ENCODE assay signal across 9 cellular contexts in the genomic region with DNA sequence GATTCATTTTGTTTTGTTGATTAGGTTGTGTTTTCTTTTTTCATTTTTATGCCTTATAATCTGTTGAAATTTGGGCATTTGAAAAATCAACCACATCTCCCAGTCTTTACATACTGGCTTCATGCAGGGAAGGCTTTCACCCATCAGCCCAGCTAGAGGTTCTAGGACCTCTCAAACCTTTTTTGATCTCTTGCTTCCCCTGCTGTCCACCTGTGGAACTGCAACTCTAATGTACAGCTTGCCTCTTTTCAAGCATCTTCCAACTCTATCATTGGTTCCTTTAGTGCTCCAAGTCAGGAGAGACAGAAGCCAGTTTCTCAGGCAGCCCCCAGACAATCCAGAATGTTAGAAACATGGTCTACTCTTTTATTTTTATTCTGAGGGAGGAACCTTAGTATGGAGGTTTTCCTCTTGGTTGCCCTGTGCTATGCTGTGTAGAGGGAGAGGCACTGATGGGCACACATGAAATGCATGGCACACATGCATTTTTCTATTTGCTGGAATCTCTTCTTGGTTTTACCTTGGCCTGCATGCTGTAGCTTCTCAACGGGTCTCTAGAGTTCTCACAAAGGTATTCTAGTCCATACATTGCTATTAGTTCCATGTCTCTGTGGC.
DNase-seq lines count a peak whose midpoint lies in the region; ATAC-seq, FAIRE-seq and TF ChIP-seq lines count a peak whose summit lies in the region.
"Had no signal": no experiment of that assay in that cellular context is flagged by ENCODE, and none has a peak within 500 bp of the region (broad histone marks: within the 10 kb centered on the region; RNA-seq: fewer than 3 reads in every experiment).

No MANE protein-coding gene starts in this region.

- H3K4me3 ChIP-seq in dorsolateral prefrontal cortex (no peak overlapping the region), pancreas (no peak overlapping the region)

- H3K27ac ChIP-seq in dorsolateral prefrontal cortex (no peak overlapping the region), pancreas (no peak overlapping the region)

- no peaks in the 10 kb centered on the region for H3K36me3 ChIP-seq in pancreas

- no peaks in the 10 kb centered on the region for H3K4me1 ChIP-seq in pancreas

- FAIRE-seq in pancreas (lab: Jason Lieb, UNC): no peak
- FAIRE-seq: endometrium had no signal

- peak in 3 of 4 donors; percentile 35 to 75 (median 40) for ATAC-seq in pancreas

- peak in 51 of 56 donors; percentile 14 to 64 (median 43) for TF ChIP-seq CTCF in dorsolateral prefrontal cortex (IDR thresholded peaks at IDR 0.05 in 54 of 56, conservative IDR thresholded peaks at IDR 0.05 in 2 of 56; ENCODE audit: low read depth in 1 of 56, partially characterized antibody in 56 of 56)
- TF ChIP-seq CTCF in pancreas (IDR thresholded peaks at IDR 0.05): peak; percentile 15 to 57 (median 34)

- H3K9me3 ChIP-seq in pancreas: no peaks in the 10 kb centered on the region

- H3K27me3 ChIP-seq in dorsolateral prefrontal cortex: peaks cover 0 to 5% (median 0%) of the 10 kb centered on the region in 45 donors
- H3K27me3 ChIP-seq in pancreas: no peaks in the 10 kb centered on the region

- peak; percentile 1 for DNase-seq in activated gamma-delta T cell treated with anti-CD3 and anti-CD28 coated beads, Interleukin-2, amount 50 U/mL, for 16 hours (ENCODE audit: low read depth)
- DNase-seq in activated gamma-delta T cell treated with Interleukin-2 at 50 U/mL for 16 hours (no peak), HCEC 1CT (peak; percentile 28), NCI-H69 (lab: John Stamatoyannopoulos, UW) (peak; percentile 88), dorsolateral prefrontal cortex (no peak), pancreas (peak in 1 of 6 donors; percentile 36), HuH-7.5 (ENCODE audit: low spot score) (no peak), AG08396 (ENCODE audit: low spot score) (no peak)

- intact Hi-C loops in dorsolateral prefrontal cortex (cut with DNase I) (no loop called here), pancreas (cut with DNase I) (loop anchor here in 1 of 3 donors (10.0 kb wide), 1 partner anchor 647 kb away; no protein-coding TSS in a partner anchor)

- WGBS in pancreas, 2 donors: 22 to 54% methylated on average over 1 of the region's 1 CpG

Comparison
In these comparisons a context has a peak if more than half of its experiments do, and no peak if none do; other contexts are left out.
1. DNase-seq: peak in activated gamma-delta T cell treated with anti-CD3 and anti-CD28 coated beads, Interleukin-2, amount 50 U/mL, for 16 hours (single experiment), HCEC 1CT (single experiment) and NCI-H69 (single experiment); none in activated gamma-delta T cell treated with Interleukin-2 at 50 U/mL for 16 hours (single experiment), dorsolateral prefrontal cortex (0 of 10), HuH-7.5 (single experiment) and AG08396 (single experiment).